ENCODE assay signal across 8 cellular contexts in genomic region chr7:66100408-66101050, GRCh38. TPM values are rescaled to one million over a fixed set of nuclear protein-coding genes. Genes with fewer than 3 reads are reported as not detected.
DNase-seq lines count a peak whose midpoint lies in the region; ATAC-seq and TF ChIP-seq lines count a peak whose summit lies in the region.

No MANE protein-coding gene starts in this region.

- H3K9me3 ChIP-seq in SJCRH30 (replicated peaks) = no peaks in the 10 kb centered on the region

- H3K9me3 Mint-ChIP-seq in activated CD8-positive, alpha-beta memory T cell treated with anti-CD3 and anti-CD28 coated beads, Interleukin-2, amount 10 ng/mL, durations not matched to agents 7 days and 5 days (ENCODE audit: low read depth) = no peaks in the 10 kb centered on the region
- H3K9me3 Mint-ChIP-seq in stimulated activated effector memory CD8-positive, alpha-beta T cell treated with anti-CD3 and anti-CD28 coated beads, Interleukin-12 subunit alpha, Interleukin-12 subunit beta, amount 100 ng/mL, for 72 hours = no peaks in the 10 kb centered on the region

- H3K27ac ChIP-seq in SJCRH30 = no peak overlapping the region

- H3K27me3 Mint-ChIP-seq in activated CD8-positive, alpha-beta memory T cell treated with anti-CD3 and anti-CD28 coated beads, Interleukin-2, amount 10 ng/mL, durations not matched to agents 7 days and 5 days = no peaks in the 10 kb centered on the region

- TF ChIP-seq CTCF in foreskin fibroblast (IDR thresholded peaks at IDR 0.05; ENCODE audit: low read depth, low read length) = no peak

- H3K4me3 Mint-ChIP-seq in activated CD8-positive, alpha-beta memory T cell treated with anti-CD3 and anti-CD28 coated beads, Interleukin-2, amount 10 ng/mL, durations not matched to agents 7 days and 5 days = peak overlapping the region; percentile 77
- peak overlapping the region; percentile 68 for H3K4me3 Mint-ChIP-seq in stimulated activated effector memory CD8-positive, alpha-beta T cell treated with anti-CD3 and anti-CD28 coated beads, Interleukin-12 subunit alpha, Interleukin-12 subunit beta, amount 100 ng/mL, for 72 hours

- no peaks in the 10 kb centered on the region for H3K36me3 ChIP-seq in SJCRH30

- no peak for ATAC-seq in activated CD8-positive, alpha-beta memory T cell treated with anti-CD3 and anti-CD28 coated beads, Interleukin-2, amount 10 ng/mL, durations not matched to agents 7 days and 5 days
- ATAC-seq in stimulated activated effector memory CD8-positive, alpha-beta T cell treated with anti-CD3 and anti-CD28 coated beads, Interleukin-12 subunit alpha, Interleukin-12 subunit beta, amount 100 ng/mL, for 72 hours = no peak
- no peak for ATAC-seq in GM21360 (IDR thresholded peaks at IDR 0.05; ENCODE audit: unreplicated experiment)

- H3K27me3 ChIP-seq in SJCRH30 = no peaks in the 10 kb centered on the region

- H3K27ac Mint-ChIP-seq in activated CD8-positive, alpha-beta memory T cell treated with anti-CD3 and anti-CD28 coated beads, Interleukin-2, amount 10 ng/mL, durations not matched to agents 7 days and 5 days = peak overlapping the region; percentile 68
- H3K27ac Mint-ChIP-seq in stimulated activated effector memory CD8-positive, alpha-beta T cell treated with anti-CD3 and anti-CD28 coated beads, Interleukin-12 subunit alpha, Interleukin-12 subunit beta, amount 100 ng/mL, for 72 hours = peak overlapping the region; percentile 94

- peaks cover 11% of the 10 kb centered on the region for H3K4me1 Mint-ChIP-seq in activated CD8-positive, alpha-beta memory T cell treated with anti-CD3 and anti-CD28 coated beads, Interleukin-2, amount 10 ng/mL, durations not matched to agents 7 days and 5 days
- peaks cover 13% of the 10 kb centered on the region for H3K4me1 Mint-ChIP-seq in stimulated activated effector memory CD8-positive, alpha-beta T cell treated with anti-CD3 and anti-CD28 coated beads, Interleukin-12 subunit alpha, Interleukin-12 subunit beta, amount 100 ng/mL, for 72 hours

- CTCF ChIA-PET in activated CD8-positive, alpha-beta memory T cell treated with anti-CD3 and anti-CD28 coated beads, Interleukin-2, amount 10 ng/mL, durations not matched to agents 7 days and 5 days (lab: Charles Lee) = no interaction called here

- DNase-seq in activated CD8-positive, alpha-beta memory T cell treated with anti-CD3 and anti-CD28 coated beads, Interleukin-2, amount 10 ng/mL, durations not matched to agents 7 days and 5 days = no peak
- DNase-seq in activated CD8-positive, alpha-beta memory T cell treated with anti-CD3 and anti-CD28 coated beads, Interleukin-2, amount 50 U/mL, for 48 hours = no peak
- DNase-seq in SJCRH30 (peak in 1 of 2 experiments; percentile 42), foreskin fibroblast (no peak), NCI-H446 (lab: John Stamatoyannopoulos, UW) (no peak)
- no peak for DNase-seq in stimulated activated effector memory CD8-positive, alpha-beta T cell treated with anti-CD3 and anti-CD28 coated beads, Interleukin-12 subunit alpha, Interleukin-12 subunit beta, amount 100 ng/mL, for 72 hours (ENCODE audit: low spot score in 2 of 2)
- no peak for DNase-seq in stimulated activated CD4-positive, alpha-beta T cell treated with anti-CD3 and anti-CD28 coated beads, Interleukin-4, amount 100 ng/mL, for 24 hours

- H3K4me3 ChIP-seq in SJCRH30 (peak overlapping the region; percentile 48), foreskin fibroblast (ENCODE audit: low read depth in 1 of 2, low read length in 2 of 2) (peak overlapping the region; percentile 52 to 64)

- H3K36me3 Mint-ChIP-seq in activated CD8-positive, alpha-beta memory T cell treated with anti-CD3 and anti-CD28 coated beads, Interleukin-2, amount 10 ng/mL, durations not matched to agents 7 days and 5 days = no peaks in the 10 kb centered on the region
- H3K36me3 Mint-ChIP-seq in stimulated activated effector memory CD8-positive, alpha-beta T cell treated with anti-CD3 and anti-CD28 coated beads, Interleukin-12 subunit alpha, Interleukin-12 subunit beta, amount 100 ng/mL, for 72 hours = no peaks in the 10 kb centered on the region

- no peaks in the 10 kb centered on the region; the same call in 1 of the 2 replicates for H3K4me1 ChIP-seq in SJCRH30

RNA-seq across cellular contexts. Expression of gene CRCP, which starts 14.1 kb away (rescaled TPM):
- total RNA-seq in activated CD8-positive, alpha-beta memory T cell treated with anti-CD3 and anti-CD28 coated beads, Interleukin-2, amount 10 ng/mL, durations not matched to agents 7 days and 5 days = 10 to 100 TPM; 28.3 to 29.4 TPM
- 47.3 and 57.1 TPM in 2 replicates for total RNA-seq in SJCRH30 (2014; rRNA removed; shearing (Covaris generic))

RNA-seq across cellular contexts. Expression of gene ASL, which starts 24.9 kb away (rescaled TPM):
- 10 to 100 TPM; 30.1 to 36.7 TPM for total RNA-seq in activated CD8-positive, alpha-beta memory T cell treated with anti-CD3 and anti-CD28 coated beads, Interleukin-2, amount 10 ng/mL, durations not matched to agents 7 days and 5 days
- 13.7 and 15.0 TPM in 2 replicates for total RNA-seq in SJCRH30 (2014; rRNA removed; shearing (Covaris generic))
